Comparison of ENCODE assay signal across 8 cellular contexts in genomic region chr1:161226320-161226711, GRCh38. TPM values are rescaled to one million over a fixed set of nuclear protein-coding genes. Genes with fewer than 3 reads are reported as not detected.
DNase-seq lines count a peak whose midpoint lies in the region; ATAC-seq and TF ChIP-seq lines count a peak whose summit lies in the region.

No MANE protein-coding gene starts in this region.

- ATAC-seq in Right ventricle myocardium superior (ENCODE audit: poor library complexity) = peak; percentile 6
- no peak for ATAC-seq in right lobe of liver
- no peak for ATAC-seq in GM19463 (IDR thresholded peaks at IDR 0.05; ENCODE audit: unreplicated experiment)

- peak overlapping the region; percentile 88 for H3K4me3 ChIP-seq in astrocyte of the cerebellum (ENCODE audit: low read depth, low read length)
- peak overlapping the region; percentile 61 to 73 (median 66) for H3K4me3 ChIP-seq in right lobe of liver

- H3K27ac ChIP-seq in right lobe of liver = peak overlapping the region; percentile 53 to 73 (median 58)

- H3K9me3 ChIP-seq in right lobe of liver = no peaks in the 10 kb centered on the region

- intact Hi-C loops in Right ventricle myocardium superior (cut with DNase I) (loop anchor here (5.0 kb wide), 2 partner anchors 81 to 156 kb away; partner anchors contain the start of gene MPZ), cardiac septum (cut with DNase I) (loop anchor here (5.0 to 10.0 kb wide), 2 partner anchors 156 to 518 kb away; partner anchors contain the start of gene DUSP12), right lobe of liver (cut with DNase I) (no loop called here)

- TF ChIP-seq CTCF in astrocyte of the cerebellum (IDR thresholded peaks at IDR 0.05; ENCODE audit: low read depth, low read length, missing control alignments) (no peak), right lobe of liver (IDR thresholded peaks at IDR 0.05) (no peak), type B pancreatic cell (conservative IDR thresholded peaks at IDR 0.05) (no peak)

- peaks cover 4% of the 10 kb centered on the region for H3K36me3 Mint-ChIP-seq in type B pancreatic cell

- WGBS in right lobe of liver (ENCODE audit: insufficient coverage, low coverage, low lambda C conversion rate, missing lambda C conversion rate) = 1% methylated on average over 8 of the region's 15 CpGs

- peaks cover 0 to 42% (median 5%) of the 10 kb centered on the region in 4 donors for H3K4me1 ChIP-seq in right lobe of liver

- in situ Hi-C loops in astrocyte of the cerebellum (cut with HindIII; ENCODE audit: low sequenced_read_pairs) (no loop called here), ACHN (cut with HindIII; ENCODE audit: low pct_ligation_motif_present, low pct_unique_long_range_greater_than_20kb, low sequenced_read_pairs) (loop anchor here (10.0 kb wide), 1 partner anchor 148 kb away; no protein-coding TSS in a partner anchor)

- H3K9me3 Mint-ChIP-seq in type B pancreatic cell = no peaks in the 10 kb centered on the region

- DNase-seq in Right ventricle myocardium superior = no peak
- no peak for DNase-seq in cardiac septum (ENCODE audit: low spot score)
- no peak for DNase-seq in astrocyte of the cerebellum (ENCODE audit: low read depth)
- DNase-seq in right lobe of liver = no peak
- DNase-seq in type B pancreatic cell (ENCODE audit: extremely low spot score, unreplicated experiment) = no peak
- no peak for DNase-seq in mesenteric fat pad (ENCODE audit: low spot score)
- no peak for DNase-seq in ACHN

- no peaks in the 10 kb centered on the region for H3K27me3 ChIP-seq in right lobe of liver

- H3K27me3 Mint-ChIP-seq in type B pancreatic cell = peaks cover 5% of the 10 kb centered on the region

- H3K4me3 Mint-ChIP-seq in type B pancreatic cell = peak overlapping the region; percentile 100

- TF ChIP-seq POLR2A in right lobe of liver (IDR thresholded peaks at IDR 0.05) = no peak

- peaks cover 0 to 32% (median 14%) of the 10 kb centered on the region in 4 donors for H3K36me3 ChIP-seq in right lobe of liver

- H3K4me1 Mint-ChIP-seq in type B pancreatic cell (ENCODE audit: unreplicated experiment) = peaks cover 25% of the 10 kb centered on the region

- H3K27ac Mint-ChIP-seq in type B pancreatic cell = peak overlapping the region; percentile 96

RNA-seq across cellular contexts. Expression of gene TOMM40L, which starts 0.5 kb away (rescaled TPM):
- total RNA-seq in Right ventricle myocardium superior (36.9 TPM), cardiac septum (34.1 TPM), right lobe of liver (10 to 100 TPM in 3 of 6 experiments, 1 to 10 TPM in 3; 4.3 to 18.5 (median 8.1) TPM), type B pancreatic cell (ENCODE audit: low replicate concordance) (13.6 and 13.7 TPM in 2 replicates), mesenteric fat pad (18.5 TPM)

RNA-seq across cellular contexts. Expression of gene APOA2, which starts 2.9 kb away (rescaled TPM):
- total RNA-seq in Right ventricle myocardium superior (1.2 TPM), cardiac septum (not detected), right lobe of liver (over 10,000 TPM in 2 of 6 experiments, 1,000 to 10,000 TPM in 4; 3,802 to 16,527 (median 7,524) TPM), type B pancreatic cell (ENCODE audit: low replicate concordance) (39.5 and 238 TPM in 2 replicates), mesenteric fat pad (not detected)

RNA-seq across cellular contexts. Expression of gene FCER1G, which starts 11.2 kb away (rescaled TPM):
- 21.5 TPM for total RNA-seq in Right ventricle myocardium superior
- 11.4 TPM for total RNA-seq in cardiac septum
- 10 to 100 TPM; 11.5 to 54.0 (median 19.0) TPM for total RNA-seq in right lobe of liver
- 0.80 TPM in 1 of 2 replicates, not detected in the other for total RNA-seq in type B pancreatic cell (ENCODE audit: low replicate concordance)
- total RNA-seq in mesenteric fat pad = 176 TPM

RNA-seq across cellular contexts. Expression of gene NR1I3, which starts 11.7 kb away (rescaled TPM):
- total RNA-seq in Right ventricle myocardium superior = not detected
- not detected for total RNA-seq in cardiac septum
- 100 to 1,000 TPM in 3 of 6 experiments, 10 to 100 TPM in 3; 24.1 to 169 (median 85.7) TPM for total RNA-seq in right lobe of liver
- not detected in 2 replicates for total RNA-seq in type B pancreatic cell (ENCODE audit: low replicate concordance)
- not detected for total RNA-seq in mesenteric fat pad

RNA-seq across cellular contexts. Expression of gene NDUFS2, which starts 24.1 kb away (rescaled TPM):
- total RNA-seq in Right ventricle myocardium superior (308 TPM), cardiac septum (253 TPM), right lobe of liver (100 to 1,000 TPM in 5 of 6 experiments, 10 to 100 TPM in 1; 91.1 to 157 (median 107) TPM), type B pancreatic cell (ENCODE audit: low replicate concordance) (93.1 and 97.4 TPM in 2 replicates), mesenteric fat pad (96.1 TPM)

Comparison
In these comparisons a context has a peak if more than half of its experiments do, and no peak if none do; other contexts are left out.
1. RNA of gene APOA2, which starts 2.9 kb away (total RNA-seq): 3,802 to 16,527 TPM in right lobe of liver; 39.5 to 238 TPM in type B pancreatic cell, 1.2 TPM in Right ventricle myocardium superior (single experiment), not detected in cardiac septum (single experiment) and not detected in mesenteric fat pad (single experiment); every median in the first group is over 10 times any median in the second.
2. intact Hi-C loops: an anchor here in Right ventricle myocardium superior (5.0 kb wide) and cardiac septum (5.0 to 10.0 kb wide); none called in right lobe of liver.